8 cellular contexts compared by ENCODE assay signal in genomic region chr2:158456309-158457066, GRCh38.
DNase-seq lines count a peak whose midpoint lies in the region; ATAC-seq and TF ChIP-seq lines count a peak whose summit lies in the region.

Gene CCDC148, minus strand, starts transcription at chr2:158456753. Its CDS starts 314 bp downstream, at chr2:158456439.
A gene with protein sequence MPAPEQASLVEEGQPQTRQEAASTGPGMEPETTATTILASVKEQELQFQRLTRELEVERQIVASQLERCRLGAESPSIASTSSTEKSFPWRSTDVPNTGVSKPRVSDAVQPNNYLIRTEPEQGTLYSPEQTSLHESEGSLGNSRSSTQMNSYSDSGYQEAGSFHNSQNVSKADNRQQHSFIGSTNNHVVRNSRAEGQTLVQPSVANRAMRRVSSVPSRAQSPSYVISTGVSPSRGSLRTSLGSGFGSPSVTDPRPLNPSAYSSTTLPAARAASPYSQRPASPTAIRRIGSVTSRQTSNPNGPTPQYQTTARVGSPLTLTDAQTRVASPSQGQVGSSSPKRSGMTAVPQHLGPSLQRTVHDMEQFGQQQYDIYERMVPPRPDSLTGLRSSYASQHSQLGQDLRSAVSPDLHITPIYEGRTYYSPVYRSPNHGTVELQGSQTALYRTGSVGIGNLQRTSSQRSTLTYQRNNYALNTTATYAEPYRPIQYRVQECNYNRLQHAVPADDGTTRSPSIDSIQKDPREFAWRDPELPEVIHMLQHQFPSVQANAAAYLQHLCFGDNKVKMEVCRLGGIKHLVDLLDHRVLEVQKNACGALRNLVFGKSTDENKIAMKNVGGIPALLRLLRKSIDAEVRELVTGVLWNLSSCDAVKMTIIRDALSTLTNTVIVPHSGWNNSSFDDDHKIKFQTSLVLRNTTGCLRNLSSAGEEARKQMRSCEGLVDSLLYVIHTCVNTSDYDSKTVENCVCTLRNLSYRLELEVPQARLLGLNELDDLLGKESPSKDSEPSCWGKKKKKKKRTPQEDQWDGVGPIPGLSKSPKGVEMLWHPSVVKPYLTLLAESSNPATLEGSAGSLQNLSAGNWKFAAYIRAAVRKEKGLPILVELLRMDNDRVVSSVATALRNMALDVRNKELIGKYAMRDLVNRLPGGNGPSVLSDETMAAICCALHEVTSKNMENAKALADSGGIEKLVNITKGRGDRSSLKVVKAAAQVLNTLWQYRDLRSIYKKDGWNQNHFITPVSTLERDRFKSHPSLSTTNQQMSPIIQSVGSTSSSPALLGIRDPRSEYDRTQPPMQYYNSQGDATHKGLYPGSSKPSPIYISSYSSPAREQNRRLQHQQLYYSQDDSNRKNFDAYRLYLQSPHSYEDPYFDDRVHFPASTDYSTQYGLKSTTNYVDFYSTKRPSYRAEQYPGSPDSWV (plus strand): TSS chr2:158456952. CDS start chr2:158533185, 76,233 bp downstream.

- TF ChIP-seq CTCF in choroid plexus epithelial cell (conservative IDR thresholded peaks at IDR 0.05; ENCODE audit: low read depth, low read length), result peak; percentile 18

- peak; percentile 91 for ATAC-seq in HG03432 (IDR thresholded peaks at IDR 0.05; ENCODE audit: unreplicated experiment)

- H3K4me3 ChIP-seq in choroid plexus epithelial cell (ENCODE audit: low read depth, low read length), result peak within 1 kb of the TSS; percentile 85

- DNase-seq in Ammon's horn (ENCODE audit: low spot score), result peak; percentile 96
- peak; percentile 89 for DNase-seq in GM19238 (ENCODE audit: insufficient read length, low spot score)
- peak; percentile 77 for DNase-seq in NCI-H510A (lab: John Stamatoyannopoulos, UW)
- peak; percentile 90 for DNase-seq in activated CD4-positive, alpha-beta T cell treated with anti-CD3 and anti-CD28 coated beads for 4 hours
- peak; percentile 94 for DNase-seq in choroid plexus epithelial cell (ENCODE audit: low read depth)
- peak; percentile 97 for DNase-seq in kidney tubule cell (ENCODE audit: low spot score)
- peak; percentile 77 to 87 for DNase-seq in stimulated activated CD4-positive, alpha-beta T cell treated with anti-CD3 and anti-CD28 coated beads, Interleukin-15, amount 100 ng/mL, for 48 hours (ENCODE audit: low read depth in 2 of 2)

Comparison
In these comparisons a context has a peak if more than half of its experiments do, and no peak if none do; other contexts are left out.
1. Peak in every context shown above with its lines: DNase-seq, ATAC-seq and H3K4me3 ChIP-seq.